Comparison of ENCODE assay signal across 9 cellular contexts in the genomic region with DNA sequence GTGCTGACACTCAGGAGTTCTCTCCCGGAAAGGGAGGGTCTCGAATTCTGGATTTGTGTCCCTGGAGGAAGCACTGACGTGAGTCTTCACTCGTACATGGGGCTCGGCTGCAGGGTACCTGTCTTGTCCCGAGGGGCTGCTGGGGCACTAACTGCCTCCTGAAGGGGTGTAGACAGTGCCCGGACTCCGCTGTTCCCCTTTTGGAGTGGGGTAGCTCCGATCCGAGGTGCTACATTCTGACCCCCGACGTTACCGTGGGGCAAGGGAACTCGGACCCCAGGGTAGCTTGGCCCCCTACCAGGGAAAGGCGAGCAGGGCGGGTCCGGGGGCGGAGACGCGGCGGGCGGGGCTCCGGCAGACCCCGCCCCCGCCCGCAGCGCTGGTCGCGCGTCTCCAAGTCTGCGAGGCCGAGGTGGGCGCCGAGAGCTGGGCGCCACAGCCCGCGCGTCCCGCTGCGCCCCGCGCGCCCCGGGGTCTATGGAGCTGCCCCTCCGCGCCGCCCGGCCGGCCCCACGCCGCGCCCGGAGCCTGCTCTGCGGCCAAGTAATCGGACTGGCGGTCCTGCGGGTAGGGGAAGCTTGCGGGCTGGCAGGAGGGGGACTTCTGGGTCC. TPM values are rescaled to one million over a fixed set of nuclear protein-coding genes. Genes with fewer than 3 reads are reported as not detected.
A peak's percentile ranks its signal among the peaks of the same experiment; 100 is the strongest.
DNase-seq lines count a peak whose midpoint lies in the region; ATAC-seq and TF ChIP-seq lines count a peak whose summit lies in the region.
"Had no signal": no experiment of that assay in that cellular context is flagged by ENCODE, and none has a peak within 500 bp of the region (broad histone marks: within the 10 kb centered on the region; RNA-seq: fewer than 3 reads in every experiment).

Gene NPAS1, plus strand, starts transcription at position 407 of the 611 bp plus-strand sequence. CDS start 1,211 bp downstream, outside the sequence.

- peaks cover 32% of the 10 kb centered on the region for H3K27me3 ChIP-seq in CD8-positive, alpha-beta T cell (ENCODE audit: insufficient read depth, low read length)
- peaks cover 49% of the 10 kb centered on the region for H3K27me3 ChIP-seq in MG63
- peaks cover 18 to 62% (median 44%) of the 10 kb centered on the region in 4 donors for H3K27me3 ChIP-seq in esophagus muscularis mucosa
- peaks cover 52% of the 10 kb centered on the region for H3K27me3 ChIP-seq in neuron (ENCODE audit: insufficient read depth, low read length)

- no peak for DNase-seq in CD8-positive, alpha-beta T cell
- no peak for DNase-seq in MG63
- peak; percentile 88 for DNase-seq in esophagus muscularis mucosa (ENCODE audit: extremely low spot score)
- no peak for DNase-seq in dedifferentiated amniotic fluid mesenchymal stem cell (ENCODE audit: extremely low spot score)
- no peak for DNase-seq in hypothalamus (lab: John Stamatoyannopoulos, UW)
- no peak for DNase-seq in Kasumi-1 (lab: John Stamatoyannopoulos, UW)
- DNase-seq: sigmoid colon had no signal

- no peak within 1 kb of the TSS for H3K27ac Mint-ChIP-seq in CD8-positive, alpha-beta T cell

- H3K27ac ChIP-seq in CD8-positive, alpha-beta T cell (ENCODE audit: low read depth, low read length) = no peak within 1 kb of the TSS
- no peak within 1 kb of the TSS for H3K27ac ChIP-seq in esophagus muscularis mucosa (replicated peaks in 1 of 4)
- H3K27ac ChIP-seq: sigmoid colon had no signal

- H3K9me3 ChIP-seq in CD8-positive, alpha-beta T cell (ENCODE audit: low read length) = no peaks in the 10 kb centered on the region
- H3K9me3 ChIP-seq in MG63 (no peaks in the 10 kb centered on the region), esophagus muscularis mucosa (no peaks in the 10 kb centered on the region), neuron (ENCODE audit: low read length) (no peaks in the 10 kb centered on the region)
- H3K9me3 ChIP-seq: sigmoid colon had no signal

- peaks cover 17% of the 10 kb centered on the region for H3K4me1 Mint-ChIP-seq in CD8-positive, alpha-beta T cell (ENCODE audit: low read depth)

- no peak for TF ChIP-seq CTCF in CD8-positive, alpha-beta T cell (IDR thresholded peaks at IDR 0.05)
- no peak for TF ChIP-seq CTCF in esophagus muscularis mucosa (IDR thresholded peaks at IDR 0.05)

- H3K36me3 Mint-ChIP-seq in CD8-positive, alpha-beta T cell = no peaks in the 10 kb centered on the region

- POLR2A ChIA-PET in CD8-positive, alpha-beta T cell (lab: Charles Lee) = no interaction called here

- H3K36me3 ChIP-seq in CD8-positive, alpha-beta T cell (ENCODE audit: insufficient read depth, low read length) = no peaks in the 10 kb centered on the region
- H3K36me3 ChIP-seq in MG63 (no peaks in the 10 kb centered on the region), esophagus muscularis mucosa (no peaks in the 10 kb centered on the region), neuron (ENCODE audit: insufficient read depth, low read length) (no peaks in the 10 kb centered on the region)
- H3K36me3 ChIP-seq: sigmoid colon had no signal

- 0% methylated on average over 2 of the region's 58 CpGs for WGBS in esophagus muscularis mucosa

- peaks cover 26% of the 10 kb centered on the region for H3K4me1 ChIP-seq in CD8-positive, alpha-beta T cell (ENCODE audit: insufficient read depth, low read length)
- H3K4me1 ChIP-seq in esophagus muscularis mucosa (peaks cover 24 to 45% (median 39%) of the 10 kb centered on the region in 4 donors), neuron (ENCODE audit: insufficient read depth, low read length) (peaks cover 15% of the 10 kb centered on the region)

- H3K9me3 Mint-ChIP-seq in CD8-positive, alpha-beta T cell = no peaks in the 10 kb centered on the region

- peaks cover 33% of the 10 kb centered on the region for H3K27me3 Mint-ChIP-seq in CD8-positive, alpha-beta T cell (ENCODE audit: low read depth)

- no peak for ATAC-seq in CD8-positive, alpha-beta T cell
- no peak for ATAC-seq in HG02973 (IDR thresholded peaks at IDR 0.05; ENCODE audit: unreplicated experiment)

- no peak for TF ChIP-seq EP300 in esophagus muscularis mucosa (IDR thresholded peaks at IDR 0.05)

- H2AFZ ChIP-seq in neuron (ENCODE audit: low read depth, low read length) = no peak within 1 kb of the TSS

- intact Hi-C loops in CD8-positive, alpha-beta T cell (cut with DNase I, micrococcal nuclease) = loop anchor here in 1 of 2 experiments (5.0 kb wide), 1 partner anchor 43 kb away; no protein-coding TSS in a partner anchor
- intact Hi-C loops in esophagus muscularis mucosa (cut with DNase I) = no loop called here

- peak within 1 kb of the TSS; percentile 26 for H3K4me3 Mint-ChIP-seq in CD8-positive, alpha-beta T cell

- TF ChIP-seq POLR2A in esophagus muscularis mucosa (IDR thresholded peaks at IDR 0.05; ENCODE audit: low read depth) = no peak

- no peak within 1 kb of the TSS for H3K4me3 ChIP-seq in CD8-positive, alpha-beta T cell (ENCODE audit: low read depth, low read length)
- H3K4me3 ChIP-seq in MG63 (peak within 1 kb of the TSS; percentile 33), esophagus muscularis mucosa (peak within 1 kb of the TSS; percentile 25 to 43 (median 30)), neuron (ENCODE audit: low read length) (peak within 1 kb of the TSS; percentile 17)

- CTCF ChIA-PET in CD8-positive, alpha-beta T cell (lab: Charles Lee) = interaction anchor here (1.2 to 1.5 kb wide), 2 partner anchors 27 to 28 kb away, joined by 3 read pairs; no protein-coding TSS in a partner anchor

RNA-seq across cellular contexts. Expression of gene NPAS1, which starts in this region (rescaled TPM):
- total RNA-seq in CD8-positive, alpha-beta T cell = 1 to 10 TPM; 1.1 to 1.6 TPM
- total RNA-seq in MG63 (2014; rRNA removed; shearing (Covaris generic); ENCODE audit: low replicate concordance) = 0.33 TPM in 1 of 2 replicates, not detected in the other
- under 1 TPM in 1 of 4 donors, not detected in 3; 0.34 TPM for total RNA-seq in esophagus muscularis mucosa

Comparison
In these comparisons a context has a peak if more than half of its experiments do, and no peak if none do; other contexts are left out.
1. Peak in DNase-seq and H3K4me3 ChIP-seq in esophagus muscularis mucosa; RNA of the gene not detected or under 1 TPM.